Comparison of ENCODE assay signal across 8 cellular contexts in genomic region chr21:33915368-33916199, GRCh38. TPM values are rescaled to one million over a fixed set of nuclear protein-coding genes. Genes with fewer than 3 reads are reported as not detected.
DNase-seq lines count a peak whose midpoint lies in the region; ATAC-seq and FAIRE-seq lines count a peak whose summit lies in the region.

Gene ATP5PO (minus strand): TSS chr21:33915804. CDS start chr21:33915763, 41 bp downstream.

- FAIRE-seq in RCC 7860 (lab: Jason Lieb, UNC) = peak; percentile 86

- no peaks in the 10 kb centered on the region for H3K27me3 ChIP-seq in muscle layer of colon (ENCODE audit: control insufficient read depth in 1 of 2, insufficient read depth in 2 of 2, low read length in 2 of 2)

- ATAC-seq in GM21786 (IDR thresholded peaks at IDR 0.05; ENCODE audit: unreplicated experiment) (peak; percentile 99), esophagus mucosa (peak; percentile 99)
- ATAC-seq in activated T-cell treated with anti-CD3 and anti-CD28 coated beads, Interleukin-2, amount 50 U/mL, for 72 hours (replicated peaks in 1 of 2) = peak; percentile 99

- peak within 1 kb of the TSS; percentile 84 for H3K27ac ChIP-seq in KOPT-K1 (ENCODE audit: low read depth, low read length, poor library complexity, severe bottlenecking)
- H3K27ac ChIP-seq in muscle layer of colon (ENCODE audit: low read depth, low read length) = peak within 1 kb of the TSS; percentile 95

- no peaks in the 10 kb centered on the region for H3K27me3 Mint-ChIP-seq in activated T-cell treated with anti-CD3 and anti-CD28 coated beads, Interleukin-2, amount 50 U/mL, for 72 hours (ENCODE audit: low read depth)

- H3K4me1 ChIP-seq in muscle layer of colon (ENCODE audit: insufficient read depth, low read length) = peaks cover 20% of the 10 kb centered on the region

- H3K9ac ChIP-seq in muscle layer of colon (ENCODE audit: low read length) = peak within 1 kb of the TSS; percentile 97

- H3K4me1 Mint-ChIP-seq in activated T-cell treated with anti-CD3 and anti-CD28 coated beads, Interleukin-2, amount 50 U/mL, for 72 hours (ENCODE audit: low read depth) = peaks cover 51% of the 10 kb centered on the region

- peak within 1 kb of the TSS; percentile 93 to 100 for H3K4me3 ChIP-seq in muscle layer of colon (ENCODE audit: low read depth in 1 of 2, low read length in 2 of 2)

- peak within 1 kb of the TSS; percentile 100 for H3K27ac Mint-ChIP-seq in activated T-cell treated with anti-CD3 and anti-CD28 coated beads, Interleukin-2, amount 50 U/mL, for 72 hours

- H3K36me3 Mint-ChIP-seq in activated T-cell treated with anti-CD3 and anti-CD28 coated beads, Interleukin-2, amount 50 U/mL, for 72 hours (ENCODE audit: insufficient read depth in 2 of 2) = peaks cover 4 to 19% of the 10 kb centered on the region in 2 donors

- H3K36me3 ChIP-seq in KOPT-K1 (ENCODE audit: insufficient read depth, low read length) (peaks cover 38% of the 10 kb centered on the region), muscle layer of colon (ENCODE audit: insufficient read depth, low read length) (peaks cover 23% of the 10 kb centered on the region)

- DNase-seq in DMS79 (lab: John Stamatoyannopoulos, UW) (peak; percentile 96), RCC 7860 (ENCODE audit: low spot score) (peak; percentile 93)
- DNase-seq in activated T-cell treated with anti-CD3 and anti-CD28 coated beads, Interleukin-2, amount 50 U/mL, for 72 hours = peak; percentile 98
- DNase-seq in stimulated activated CD8-positive, alpha-beta memory T cell treated with anti-CD3 and anti-CD28 coated beads, Interleukin-7, amount 100 ng/mL, for 24 hours (ENCODE audit: low read depth) = peak; percentile 92

- H3K4me3 Mint-ChIP-seq in activated T-cell treated with anti-CD3 and anti-CD28 coated beads, Interleukin-2, amount 50 U/mL, for 72 hours = peak within 1 kb of the TSS; percentile 98 to 100

- H3K9me3 Mint-ChIP-seq in activated T-cell treated with anti-CD3 and anti-CD28 coated beads, Interleukin-2, amount 50 U/mL, for 72 hours = no peaks in the 10 kb centered on the region

- no peaks in the 10 kb centered on the region for H3K9me3 ChIP-seq in KOPT-K1 (ENCODE audit: insufficient read depth, low read length, poor library complexity, severe bottlenecking)
- no peaks in the 10 kb centered on the region for H3K9me3 ChIP-seq in muscle layer of colon (ENCODE audit: low read length)

RNA-seq across cellular contexts. Expression of gene ATP5PO, which starts in this region (rescaled TPM):
- 100 to 1,000 TPM; 217 to 230 TPM for total RNA-seq in activated T-cell treated with anti-CD3 and anti-CD28 coated beads, Interleukin-2, amount 50 U/mL, for 72 hours
- 236 TPM for total RNA-seq in esophagus mucosa

Comparison
In these comparisons a context has a peak if more than half of its experiments do, and no peak if none do; other contexts are left out.
1. Peak in every context shown above with its lines: DNase-seq, ATAC-seq, H3K4me3 ChIP-seq and H3K27ac ChIP-seq.